ENCODE assay signal across 25 cellular contexts in the genomic region with DNA sequence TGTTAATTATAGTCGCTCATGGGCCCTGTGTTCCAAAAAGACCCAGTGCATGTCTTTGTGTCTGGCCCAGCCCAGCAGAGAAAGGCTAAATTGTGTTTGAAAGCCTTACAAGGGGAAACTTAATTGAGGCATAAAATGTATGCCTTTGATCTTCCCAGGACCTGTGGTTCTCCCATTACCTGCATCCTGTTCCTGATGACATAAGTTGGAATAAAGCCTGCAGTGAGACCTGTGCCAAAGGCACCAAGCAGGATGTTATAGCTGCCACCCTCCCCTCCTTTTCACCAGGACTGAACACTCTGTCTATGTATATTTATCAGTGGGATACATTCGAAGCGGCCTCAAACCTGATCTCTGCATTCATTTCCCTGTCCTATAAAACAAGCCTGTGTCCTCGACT. TPM values are rescaled to one million over a fixed set of nuclear protein-coding genes. Genes with fewer than 3 reads are reported as not detected.
"Had no signal": no experiment of that assay in that cellular context is flagged by ENCODE, and none has a peak within 500 bp of the region (broad histone marks: within the 10 kb centered on the region; RNA-seq: fewer than 3 reads in every experiment).

No MANE protein-coding gene starts in this region.

- H3K4me1 Mint-ChIP-seq: mesothelial cell of epicardium had no signal

- H3K27ac Mint-ChIP-seq: activated CD4-positive, alpha-beta T cell treated with anti-CD3 and anti-CD28 coated beads, Interleukin-2, amount 10 ng/mL, durations not matched to agents 7 days and 5 days; activated CD8-positive, alpha-beta memory T cell treated with anti-CD3 and anti-CD28 coated beads, Interleukin-2, amount 10 ng/mL, durations not matched to agents 7 days and 5 days; activated CD8-positive, alpha-beta T cell treated with anti-CD3 and anti-CD28 coated beads for 36 hours; activated naive CD8-positive, alpha-beta T cell treated with anti-CD3 and anti-CD28 coated beads, Interleukin-2, amount 50 U/mL, for 24 hours; brain; immature natural killer cell; mesothelial cell of epicardium; natural killer cell; T-helper 2 cell treated with Interferon-gamma antibody and Interleukin-4, amounts not matched to agents 5 μg/mL and 100 μg/mL, for 36 hours had no signal

- ATAC-seq: activated CD8-positive, alpha-beta memory T cell treated with anti-CD3 and anti-CD28 coated beads, Interleukin-2, amount 10 ng/mL, durations not matched to agents 7 days and 5 days; activated CD8-positive, alpha-beta T cell treated with anti-CD3 and anti-CD28 coated beads for 36 hours; activated naive CD8-positive, alpha-beta T cell treated with anti-CD3 and anti-CD28 coated beads, Interleukin-2, amount 50 U/mL, for 24 hours; left ventricle myocardium superior; natural killer cell had no signal

- H3K36me3 Mint-ChIP-seq: brain, immature natural killer cell, mesothelial cell of epicardium, natural killer cell had no signal

- H3K9me3 Mint-ChIP-seq: activated CD4-positive, alpha-beta T cell treated with anti-CD3 and anti-CD28 coated beads, Interleukin-2, amount 10 ng/mL, durations not matched to agents 7 days and 5 days; activated CD8-positive, alpha-beta T cell treated with anti-CD3 and anti-CD28 coated beads for 36 hours; activated naive CD8-positive, alpha-beta T cell treated with anti-CD3 and anti-CD28 coated beads, Interleukin-2, amount 50 U/mL, for 24 hours; mesothelial cell of epicardium; natural killer cell; T-helper 2 cell treated with Interferon-gamma antibody and Interleukin-4, amounts not matched to agents 5 μg/mL and 100 μg/mL, for 36 hours had no signal

- DNase-seq: activated CD4-positive, alpha-beta T cell treated with anti-CD3 and anti-CD28 coated beads, Interleukin-2, amount 10 ng/mL, durations not matched to agents 7 days and 5 days; activated CD4-positive, CD25-positive, alpha-beta regulatory T cell treated with anti-CD3 and anti-CD28 coated beads, Interleukin-2, amount 50 U/mL, for 72 hours; activated CD8-positive, alpha-beta memory T cell treated with anti-CD3 and anti-CD28 coated beads, Interleukin-2, amount 10 ng/mL, durations not matched to agents 7 days and 5 days; activated CD8-positive, alpha-beta T cell treated with anti-CD3 and anti-CD28 coated beads for 36 hours; activated gamma-delta T cell; activated naive CD4-positive, alpha-beta T cell treated with anti-CD3 and anti-CD28 coated beads, Interleukin-2, amount 50 U/mL, for 16 hours; activated naive CD8-positive, alpha-beta T cell treated with anti-CD3 and anti-CD28 coated beads, Interleukin-2, amount 50 U/mL, for 24 hours; activated T-cell treated with anti-CD3 and anti-CD28 coated beads for 4 hours; dermis blood vessel endothelial cell; effector memory CD4-positive, alpha-beta T cell; glutamatergic neuron; immature natural killer cell; kidney glomerular epithelial cell; left ventricle myocardium superior; mammary epithelial cell; natural killer cell; retina; stimulated activated CD4-positive, alpha-beta T cell treated with anti-CD3 and anti-CD28 coated beads, Interleukin-2, amount 100 ng/mL, for 48 hours; stimulated activated naive CD4-positive, alpha-beta T cell; testis; trophoblast cell; WERI-Rb-1 had no signal

- H3K4me3 Mint-ChIP-seq: activated CD4-positive, alpha-beta T cell treated with anti-CD3 and anti-CD28 coated beads, Interleukin-2, amount 10 ng/mL, durations not matched to agents 7 days and 5 days; activated CD8-positive, alpha-beta memory T cell treated with anti-CD3 and anti-CD28 coated beads, Interleukin-2, amount 10 ng/mL, durations not matched to agents 7 days and 5 days; activated CD8-positive, alpha-beta T cell treated with anti-CD3 and anti-CD28 coated beads for 36 hours; activated naive CD8-positive, alpha-beta T cell treated with anti-CD3 and anti-CD28 coated beads, Interleukin-2, amount 50 U/mL, for 24 hours; brain; immature natural killer cell; mesothelial cell of epicardium; natural killer cell; T-helper 2 cell treated with Interferon-gamma antibody and Interleukin-4, amounts not matched to agents 5 μg/mL and 100 μg/mL, for 36 hours had no signal

RNA-seq across cellular contexts. Expression of a gene that starts 43.4 kb away (rescaled TPM):
- total RNA-seq: activated CD8-positive, alpha-beta memory T cell treated with anti-CD3 and anti-CD28 coated beads, Interleukin-2, amount 10 ng/mL, durations not matched to agents 7 days and 5 days; activated CD8-positive, alpha-beta T cell treated with anti-CD3 and anti-CD28 coated beads for 36 hours had no signal
